Comparison of ENCODE assay signal across 12 cellular contexts in the genomic region with DNA sequence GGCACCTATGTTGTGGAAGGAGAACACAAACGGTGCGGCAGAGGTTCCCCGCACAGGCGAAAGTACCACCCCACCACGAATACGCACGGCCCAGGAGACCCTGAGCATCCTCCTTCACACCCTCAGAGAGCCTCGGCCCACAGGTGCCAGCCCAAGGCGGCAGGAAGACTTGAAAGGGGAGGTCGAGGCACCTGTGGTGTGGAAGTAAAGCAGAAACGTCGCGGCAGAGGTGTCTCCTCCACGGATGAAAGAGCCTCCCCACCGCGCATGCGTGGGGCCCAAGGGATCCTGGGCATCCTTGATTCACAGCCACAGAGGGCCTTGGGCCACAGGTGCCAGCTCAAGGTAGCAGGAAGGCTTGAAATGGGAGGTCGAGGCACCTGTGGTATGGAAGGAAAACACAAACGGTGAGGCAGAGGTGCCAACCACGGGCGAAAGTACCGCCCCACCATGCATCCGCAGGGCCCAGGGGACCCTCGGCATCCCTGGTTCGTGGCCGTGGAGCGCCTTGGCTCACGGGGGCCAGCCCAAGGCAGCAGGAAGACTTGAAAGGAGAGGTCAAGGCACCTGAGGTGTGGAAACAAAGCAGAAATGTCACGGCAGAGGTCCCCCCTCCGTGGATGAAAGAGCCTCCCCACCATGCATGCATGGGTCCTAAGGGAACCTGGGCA.
DNase-seq lines count a peak whose midpoint lies in the region; ATAC-seq and TF ChIP-seq lines count a peak whose summit lies in the region.
"Had no signal": no experiment of that assay in that cellular context is flagged by ENCODE, and none has a peak within 500 bp of the region (broad histone marks: within the 10 kb centered on the region; RNA-seq: fewer than 3 reads in every experiment).

No MANE protein-coding gene starts in this region.

- peaks cover 10% of the 10 kb centered on the region for H3K27me3 ChIP-seq in gastroesophageal sphincter

- no peak for TF ChIP-seq EP300 in gastroesophageal sphincter (IDR thresholded peaks at IDR 0.05)

- no peaks in the 10 kb centered on the region for H3K36me3 ChIP-seq in gastroesophageal sphincter

- no peak for TF ChIP-seq POLR2A in gastroesophageal sphincter (IDR thresholded peaks at IDR 0.05)

- 69 to 70% methylated on average over 17 to 18 of the region's 30 CpGs for WGBS in gastroesophageal sphincter (ENCODE audit: low coverage in 1 of 2), 2 donors

- ATAC-seq in omental fat pad (ENCODE audit: low FRiP score) = no peak
- no peak for ATAC-seq in GM21447 (IDR thresholded peaks at IDR 0.05; ENCODE audit: unreplicated experiment)
- no peak for ATAC-seq in gastroesophageal sphincter

- H3K4me1 ChIP-seq in gastroesophageal sphincter = no peaks in the 10 kb centered on the region

- TF ChIP-seq CTCF in coronary artery (IDR thresholded peaks at IDR 0.05) (no peak), omental fat pad (IDR thresholded peaks at IDR 0.05) (no peak), gastroesophageal sphincter (IDR thresholded peaks at IDR 0.05) (no peak)

- H3K27ac ChIP-seq in coronary artery (no peak overlapping the region), gastroesophageal sphincter (no peak overlapping the region)

- DNase-seq in AG08395 (ENCODE audit: low spot score) = peak; percentile 0
- DNase-seq in H4 (ENCODE audit: low spot score) = peak; percentile 1
- peak; percentile 71 for DNase-seq in coronary artery (ENCODE audit: low spot score)
- peak; percentile 8 for DNase-seq in omental fat pad (ENCODE audit: low spot score)
- no peak for DNase-seq in NCI-H2196 (lab: John Stamatoyannopoulos, UW; ENCODE audit: unreplicated experiment)
- DNase-seq in cerebellar cortex (ENCODE audit: low spot score) = no peak
- DNase-seq: activated CD4-positive, alpha-beta T cell treated with anti-CD3 and anti-CD28 coated beads, Interleukin-2, amount 50 U/mL, for 1 hour; C1 segment of cervical spinal cord; GF-D8; NCI-H1092 had no signal

- H3K9me3 ChIP-seq in gastroesophageal sphincter = peaks cover 0 to 100% (median 0%) of the 10 kb centered on the region in 3 donors

- H3K4me3 ChIP-seq in coronary artery (no peak overlapping the region), gastroesophageal sphincter (no peak overlapping the region)

Comparison
In these comparisons a context has a peak if more than half of its experiments do, and no peak if none do; other contexts are left out.
1. DNase-seq: peak in AG08395 (single experiment), H4 (single experiment), coronary artery (single experiment) and omental fat pad (single experiment); none in NCI-H2196 (single experiment) and cerebellar cortex (single experiment).